Comparison of ENCODE assay signal across 20 cellular contexts in genomic region chr9:4010309-4010708, GRCh38.
"Had no signal": no experiment of that assay in that cellular context is flagged by ENCODE, and none has a peak within 500 bp of the region (broad histone marks: within the 10 kb centered on the region; RNA-seq: fewer than 3 reads in every experiment).

No MANE protein-coding gene starts in this region.

- DNase-seq: IMR-90; Kasumi-1; MM.1S; NCI-H1092 treated with DMSO at 0.1 percent for 48 hours; NCI-H1436; NCI-H1930; NCI-H2107; NCI-H2227 treated with DMSO at 0.1 percent for 48 hours; NCI-H526 treated with DMSO at 0.1 percent for 48 hours; NK-92 treated with Interleukin-12 subunit alpha and Interleukin-12 subunit beta, amount 100 ng/mL, for 24 hours; Right ventricle myocardium superior; RPMI8226; SIG-M5; SW 1271; T-cell had no signal

- H3K9me3 ChIP-seq: SJSA1 had no signal

- H3K4me3 ChIP-seq: SJSA1, SK-N-MC had no signal

- H3K27me3 ChIP-seq: SJSA1 had no signal

- H3K4me1 ChIP-seq: SJSA1 had no signal

- FAIRE-seq: HepG2, RCC 7860 had no signal

- H3K36me3 ChIP-seq: SJSA1 had no signal

- ATAC-seq: HepG2, T-cell had no signal

- H3K4me2 ChIP-seq: KMS-11 had no signal

- H3K27ac ChIP-seq: KMS-11, SJSA1, SK-N-MC had no signal

- H3K9ac ChIP-seq: KMS-11 had no signal
